16 cellular contexts compared by ENCODE assay signal in genomic region chr18:24413148-24413547, GRCh38. TPM values are rescaled to one million over a fixed set of nuclear protein-coding genes. Genes with fewer than 3 reads are reported as not detected.
DNase-seq lines count a peak whose midpoint lies in the region; ATAC-seq and TF ChIP-seq lines count a peak whose summit lies in the region.
"Had no signal": no experiment of that assay in that cellular context is flagged by ENCODE, and none has a peak within 500 bp of the region (broad histone marks: within the 10 kb centered on the region; RNA-seq: fewer than 3 reads in every experiment).

No MANE protein-coding gene starts in this region.

- no peak overlapping the region for H3K4me3 ChIP-seq in heart right ventricle
- no peak overlapping the region for H3K4me3 ChIP-seq in smooth muscle cell
- H3K4me3 ChIP-seq: upper lobe of right lung had no signal

- H3K36me3 ChIP-seq in heart right ventricle (no peaks in the 10 kb centered on the region), smooth muscle cell (ENCODE audit: low read depth) (no peaks in the 10 kb centered on the region)
- H3K36me3 ChIP-seq: upper lobe of right lung had no signal

- ATAC-seq in heart right ventricle (peak in 1 of 8 donors; percentile 38), left ventricle myocardium superior (no peak)
- ATAC-seq: right cardiac atrium, upper lobe of right lung had no signal

- H3K27me3 ChIP-seq in heart right ventricle, result peaks cover 0 to 30% (median 19%) of the 10 kb centered on the region in 7 donors
- H3K27me3 ChIP-seq in smooth muscle cell (ENCODE audit: low read depth), result no peaks in the 10 kb centered on the region

- peak in 1 of 2 donors; percentile 15 for DNase-seq in heart right ventricle
- DNase-seq in left ventricle myocardium superior, result no peak
- peak; percentile 29 for DNase-seq in foreskin melanocyte
- DNase-seq in smooth muscle cell (lab: John Stamatoyannopoulos, UW; ENCODE audit: unreplicated experiment), result no peak
- DNase-seq in SIG-M5 (lab: John Stamatoyannopoulos, UW), result no peak
- DNase-seq in SKM-1 (lab: John Stamatoyannopoulos, UW; ENCODE audit: unreplicated experiment), result no peak
- DNase-seq in GOT3 (lab: John Stamatoyannopoulos, UW), result no peak
- DNase-seq: activated CD4-positive, alpha-beta T cell treated with anti-CD3 and anti-CD28 coated beads, Interleukin-2, amount 50 U/mL, for 4 hours; activated naive CD8-positive, alpha-beta T cell treated with anti-CD3 and anti-CD28 coated beads, Interleukin-2, amount 10 ng/mL, durations not matched to agents 7 days and 5 days; CD4-positive, CD25-positive, alpha-beta regulatory T cell; upper lobe of right lung had no signal

- H3K79me2 ChIP-seq in smooth muscle cell (ENCODE audit: low read depth), result no peaks in the 10 kb centered on the region

- no peak overlapping the region for H3K27ac ChIP-seq in heart right ventricle
- H3K27ac ChIP-seq in VCaP, result no peak overlapping the region
- H3K27ac ChIP-seq in smooth muscle cell (ENCODE audit: low read depth), result no peak overlapping the region
- H3K27ac ChIP-seq: upper lobe of right lung had no signal

- no peak overlapping the region for H3K4me2 ChIP-seq in smooth muscle cell

- 57 to 70% methylated on average over 2 of the region's 2 CpGs for WGBS in heart right ventricle, 2 donors
- WGBS in smooth muscle cell (ENCODE audit: low lambda C conversion rate), result 59% methylated on average over 2 of the region's 2 CpGs

- H2AFZ ChIP-seq in smooth muscle cell (ENCODE audit: low read depth), result peak overlapping the region; percentile 86

- intact Hi-C loops in heart right ventricle (cut with DNase I) (loop anchor here in 4 of 10 donors (2.0 to 10.0 kb wide), 3 partner anchors 54 to 228 kb away; no protein-coding TSS in a partner anchor), left ventricle myocardium superior (cut with micrococcal nuclease) (no loop called here)

- no peaks in the 10 kb centered on the region for H4K20me1 ChIP-seq in smooth muscle cell (ENCODE audit: low read depth)

- TF ChIP-seq CTCF in heart right ventricle (IDR thresholded peaks at IDR 0.05), result peak in 8 of 9 donors; percentile 23 to 47 (median 36)
- peak; percentile 24; the same call in 1 of the 2 replicates for TF ChIP-seq CTCF in VCaP (conservative IDR thresholded peaks at IDR 0.05)
- peak; percentile 42 for TF ChIP-seq CTCF in smooth muscle cell (IDR thresholded peaks at IDR 0.05; ENCODE audit: borderline replicate concordance, insufficient read depth, poor library complexity, severe bottlenecking)

- H3K9me3 ChIP-seq in heart right ventricle, result no peaks in the 10 kb centered on the region
- H3K9me3 ChIP-seq in smooth muscle cell (replicated peaks; ENCODE audit: low read depth), result no peaks in the 10 kb centered on the region
- H3K9me3 ChIP-seq: upper lobe of right lung had no signal

- no peak overlapping the region for H3K9ac ChIP-seq in smooth muscle cell (ENCODE audit: low read depth)

- H3K4me1 ChIP-seq in heart right ventricle (no peaks in the 10 kb centered on the region), smooth muscle cell (ENCODE audit: low read depth) (peaks cover 8% of the 10 kb centered on the region)
- H3K4me1 ChIP-seq: upper lobe of right lung had no signal

- H3F3A ChIP-seq in smooth muscle cell (ENCODE audit: low read depth), result no peaks in the 10 kb centered on the region

RNA-seq across cellular contexts. Expression of gene IMPACT, which starts 13.3 kb away (rescaled TPM):
- total RNA-seq in heart right ventricle (10 to 100 TPM; 19.2 to 33.8 (median 26.9) TPM), left ventricle myocardium superior (20.5 TPM), smooth muscle cell (25.0 and 35.1 TPM in 2 replicates)
- polyA plus RNA-seq in heart right ventricle (10 to 100 TPM in 1 of 2 donors, 1 to 10 TPM in 1; 4.5 to 15.1 TPM), smooth muscle cell (27.9 and 30.2 TPM in 2 replicates)

RNA-seq across cellular contexts. Expression of gene OSBPL1A, which starts 15.5 kb away (rescaled TPM):
- total RNA-seq in heart right ventricle, result 10 to 100 TPM; 50.9 to 85.6 (median 64.8) TPM
- polyA plus RNA-seq in heart right ventricle, result 10 to 100 TPM; 26.5 to 28.1 TPM
- total RNA-seq in left ventricle myocardium superior, result 95.2 TPM
- 23.4 and 29.4 TPM in 2 replicates for total RNA-seq in smooth muscle cell
- polyA plus RNA-seq in smooth muscle cell, result 15.3 and 18.1 TPM in 2 replicates

RNA-seq across cellular contexts. Expression of gene HRH4, which starts 47.3 kb away (rescaled TPM):
- total RNA-seq in heart right ventricle, result under 1 TPM in 2 of 10 donors, not detected in 8; 0.15 to 0.28 TPM
- under 1 TPM in 1 of 2 donors, not detected in 1; under 0.01 TPM for polyA plus RNA-seq in heart right ventricle
- 0.17 TPM for total RNA-seq in left ventricle myocardium superior
- not detected in 2 replicates for total RNA-seq in smooth muscle cell
- not detected in 2 replicates for polyA plus RNA-seq in smooth muscle cell
- total RNA-seq: endothelial cell of umbilical vein, HT-29, right cardiac atrium had no signal
- polyA plus RNA-seq: mammary epithelial cell, right cardiac atrium had no signal
